ENCODE assay signal across 8 cellular contexts in the genomic region with DNA sequence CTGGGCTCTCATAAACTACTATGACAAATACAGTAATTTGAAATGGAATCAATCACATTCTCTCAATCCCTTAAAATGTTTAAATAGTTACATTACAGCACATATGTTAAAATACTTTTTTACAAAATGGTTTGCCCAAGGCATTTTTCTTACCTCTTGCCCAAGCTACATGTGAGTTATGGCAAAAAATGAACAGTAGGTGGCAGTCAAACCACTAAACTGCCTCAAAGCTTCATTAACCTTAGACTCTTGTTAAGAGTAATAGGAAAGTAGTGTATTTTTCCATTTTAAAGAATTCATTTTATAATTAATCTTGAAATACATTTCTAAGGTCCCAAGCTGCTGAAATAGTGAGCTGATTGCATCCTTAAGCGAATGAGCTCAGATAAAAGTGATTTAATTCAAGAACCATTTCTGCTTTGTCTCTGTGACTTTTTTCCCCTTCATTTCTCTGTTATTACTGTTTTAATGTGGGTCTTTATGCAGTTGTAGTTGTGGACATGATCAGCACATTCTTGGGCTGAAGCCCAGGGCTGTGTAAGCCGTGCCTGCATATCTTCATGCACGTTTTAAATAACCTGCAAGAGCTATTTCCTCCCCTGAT.
DNase-seq lines count a peak whose midpoint lies in the region; ATAC-seq and TF ChIP-seq lines count a peak whose summit lies in the region.

No MANE protein-coding gene starts in this region.

- no peaks in the 10 kb centered on the region for H3K4me1 Mint-ChIP-seq in nephron

- H3K27ac Mint-ChIP-seq in nephron = no peak overlapping the region

- peaks cover 41% of the 10 kb centered on the region for H3K27me3 Mint-ChIP-seq in nephron (ENCODE audit: low read depth)

- no peaks in the 10 kb centered on the region for H3K36me3 ChIP-seq in SJCRH30

- DNase-seq in DMS153 treated with DMSO at 0.1 percent for 48 hours (lab: John Stamatoyannopoulos, UW; ENCODE audit: unreplicated experiment) (peak; percentile 80), GM19238 (ENCODE audit: insufficient read length, low spot score) (peak; percentile 2), SJCRH30 (peak; percentile 37 to 81)
- no peak for DNase-seq in activated effector memory CD4-positive, alpha-beta T cell treated with anti-CD3 and anti-CD28 coated beads, Interleukin-2, amount 50 U/mL, for 16 hours
- no peak for DNase-seq in stimulated activated CD4-positive, alpha-beta T cell treated with anti-CD3 and anti-CD28 coated beads, Interleukin-12 subunit alpha, Interleukin-12 subunit beta, amount 100 ng/mL, for 4 hours

- no peaks in the 10 kb centered on the region for H3K9me3 ChIP-seq in SJCRH30 (replicated peaks)

- H3K9me3 Mint-ChIP-seq in nephron = peaks cover 5% of the 10 kb centered on the region

- H3K4me1 ChIP-seq in SJCRH30 = no peaks in the 10 kb centered on the region

- H3K4me3 Mint-ChIP-seq in nephron = no peak overlapping the region

- TF ChIP-seq CTCF in LNCAP (IDR thresholded peaks at IDR 0.05) (peak; percentile 58), nephron (IDR thresholded peaks at IDR 0.05; ENCODE audit: unreplicated experiment in 3 of 3) (peak; percentile 77 to 91 (median 77))

- peak; percentile 48 for ATAC-seq in esophagus mucosa

- H3K27me3 ChIP-seq in SJCRH30 = no peaks in the 10 kb centered on the region; the same call in 1 of the 2 replicates

- no peaks in the 10 kb centered on the region for H3K36me3 Mint-ChIP-seq in nephron (ENCODE audit: low read depth)

- no peak overlapping the region for H3K27ac ChIP-seq in SJCRH30

- no peak overlapping the region for H3K4me3 ChIP-seq in SJCRH30

Comparison
In these comparisons a context has a peak if more than half of its experiments do, and no peak if none do; other contexts are left out.
1. DNase-seq: peak in DMS153 treated with DMSO at 0.1 percent for 48 hours (single experiment), GM19238 (single experiment) and SJCRH30 (2 of 2); none in activated effector memory CD4-positive, alpha-beta T cell treated with anti-CD3 and anti-CD28 coated beads, Interleukin-2, amount 50 U/mL, for 16 hours (single experiment) and stimulated activated CD4-positive, alpha-beta T cell treated with anti-CD3 and anti-CD28 coated beads, Interleukin-12 subunit alpha, Interleukin-12 subunit beta, amount 100 ng/mL, for 4 hours (single experiment).